Comparison of ENCODE assay signal across 32 cellular contexts in genomic region chr9:73719660-73720059, GRCh38.
"Had no signal": no experiment of that assay in that cellular context is flagged by ENCODE, and none has a peak within 500 bp of the region (broad histone marks: within the 10 kb centered on the region; RNA-seq: fewer than 3 reads in every experiment).

No MANE protein-coding gene starts in this region.

- H3K9me3 Mint-ChIP-seq: activated CD4-positive, alpha-beta memory T cell treated with anti-CD3 and anti-CD28 coated beads for 36 hours; activated CD4-positive, alpha-beta T cell treated with anti-CD3 and anti-CD28 coated beads, Interleukin-2, amount 10 ng/mL, durations not matched to agents 24 days and 14 days; activated naive CD4-positive, alpha-beta T cell treated with anti-CD3 and anti-CD28 coated beads, Interleukin-2, amount 10 ng/mL, durations not matched to agents 7 days and 5 days; activated naive CD8-positive, alpha-beta T cell treated with anti-CD3 and anti-CD28 coated beads, Interleukin-2, amount 10 ng/mL, durations not matched to agents 7 days and 5 days; activated T-helper 1 cell treated with anti-CD3 and anti-CD28 coated beads, Interleukin-12 subunit alpha, Interleukin-12 subunit beta, Interleukin-2, Interleukin-4 antibody, amounts not matched to agents 30 ng/mL and 10 ng/mL and 1 ng/mL, durations not matched to agents 14 hours and 24 hours and 36 hours; activated T-helper 2 cell treated with anti-CD3 and anti-CD28 coated beads, Interferon-gamma antibody, Interleukin-2, Interleukin-4, amounts not matched to agents 10 μg/mL and 5 μg/mL and 100 μg/mL, durations not matched to agents 14 hours and 24 hours and 36 hours had no signal

- DNase-seq: activated CD4-positive, alpha-beta memory T cell treated with anti-CD3 and anti-CD28 coated beads for 36 hours; activated CD4-positive, alpha-beta T cell treated with anti-CD3 and anti-CD28 coated beads for 36 hours; activated CD4-positive, alpha-beta T cell treated with anti-CD3 and anti-CD28 coated beads, Interleukin-2, amount 10 ng/mL, durations not matched to agents 24 days and 14 days; activated CD4-positive, CD25-positive, alpha-beta regulatory T cell; activated CD4-positive, CD25-positive, alpha-beta regulatory T cell treated with anti-CD3 and anti-CD28 coated beads, Interleukin-2, amount 50 U/mL, for 72 hours; activated CD8-positive, alpha-beta memory T cell treated with anti-CD3 and anti-CD28 coated beads, Interleukin-2, amount 10 ng/mL, durations not matched to agents 7 days and 5 days; activated CD8-positive, alpha-beta memory T cell treated with anti-CD3 and anti-CD28 coated beads, Interleukin-2, amount 50 U/mL, for 4 hours; activated CD8-positive, alpha-beta T cell treated with anti-CD3 and anti-CD28 coated beads, Interleukin-2, amount 10 ng/mL, durations not matched to agents 7 days and 5 days; activated effector memory CD4-positive, alpha-beta T cell treated with anti-CD3 and anti-CD28 coated beads, Interleukin-2, amount 50 U/mL, for 16 hours; activated naive CD4-positive, alpha-beta T cell treated with anti-CD3 and anti-CD28 coated beads, Interleukin-2, amount 10 ng/mL, durations not matched to agents 7 days and 5 days; activated naive CD8-positive, alpha-beta T cell treated with anti-CD3 and anti-CD28 coated beads, Interleukin-2, amount 10 ng/mL, durations not matched to agents 7 days and 5 days; activated T-cell treated with anti-CD3 and anti-CD28 coated beads, Interleukin-2, amount 50 U/mL, for 1 hour; activated T-cell treated with anti-CD3 and anti-CD28 coated beads, Interleukin-2, amount 50 U/mL, for 48 hours; amniotic stem cell; anterior cingulate cortex; brain microvascular endothelial cell; central memory CD4-positive, alpha-beta T cell; colonic mucosa; effector CD8-positive, alpha-beta T cell; erythroblast; foreskin melanocyte; heart right ventricle; T-helper 2 cell had no signal

- H3K27ac ChIP-seq: brain microvascular endothelial cell, cardiac muscle cell, colonic mucosa, esophagus muscularis mucosa, gastroesophageal sphincter, heart right ventricle had no signal

- H3K4me1 Mint-ChIP-seq: activated CD4-positive, alpha-beta T cell treated with anti-CD3 and anti-CD28 coated beads for 36 hours; activated CD4-positive, alpha-beta T cell treated with anti-CD3 and anti-CD28 coated beads, Interleukin-2, amount 10 ng/mL, durations not matched to agents 24 days and 14 days; activated CD8-positive, alpha-beta memory T cell treated with anti-CD3 and anti-CD28 coated beads, Interleukin-2, amount 10 ng/mL, durations not matched to agents 7 days and 5 days; activated naive CD4-positive, alpha-beta T cell treated with anti-CD3 and anti-CD28 coated beads, Interleukin-2, amount 10 ng/mL, durations not matched to agents 7 days and 5 days; activated naive CD8-positive, alpha-beta T cell treated with anti-CD3 and anti-CD28 coated beads, Interleukin-2, amount 10 ng/mL, durations not matched to agents 7 days and 5 days had no signal

- H3K27me3 ChIP-seq: brain microvascular endothelial cell, cardiac muscle cell, colonic mucosa, esophagus muscularis mucosa, gastroesophageal sphincter, heart right ventricle had no signal

- ATAC-seq: activated CD4-positive, alpha-beta T cell treated with anti-CD3 and anti-CD28 coated beads for 36 hours; activated CD8-positive, alpha-beta memory T cell treated with anti-CD3 and anti-CD28 coated beads, Interleukin-2, amount 10 ng/mL, durations not matched to agents 7 days and 5 days; activated CD8-positive, alpha-beta T cell treated with anti-CD3 and anti-CD28 coated beads, Interleukin-2, amount 10 ng/mL, durations not matched to agents 7 days and 5 days; activated naive CD4-positive, alpha-beta T cell treated with anti-CD3 and anti-CD28 coated beads, Interleukin-2, amount 50 U/mL, for 72 hours; gastroesophageal sphincter; heart right ventricle had no signal

- H3K27me3 Mint-ChIP-seq: activated CD4-positive, alpha-beta memory T cell treated with anti-CD3 and anti-CD28 coated beads for 36 hours; activated CD4-positive, alpha-beta T cell treated with anti-CD3 and anti-CD28 coated beads for 36 hours; activated CD4-positive, alpha-beta T cell treated with anti-CD3 and anti-CD28 coated beads, Interleukin-2, amount 10 ng/mL, durations not matched to agents 24 days and 14 days; activated CD8-positive, alpha-beta memory T cell treated with anti-CD3 and anti-CD28 coated beads, Interleukin-2, amount 10 ng/mL, durations not matched to agents 7 days and 5 days; activated naive CD4-positive, alpha-beta T cell treated with anti-CD3 and anti-CD28 coated beads, Interleukin-2, amount 10 ng/mL, durations not matched to agents 7 days and 5 days; activated naive CD8-positive, alpha-beta T cell treated with anti-CD3 and anti-CD28 coated beads, Interleukin-2, amount 10 ng/mL, durations not matched to agents 7 days and 5 days had no signal

- H3K36me3 Mint-ChIP-seq: activated CD4-positive, alpha-beta memory T cell treated with anti-CD3 and anti-CD28 coated beads for 36 hours; activated CD8-positive, alpha-beta memory T cell treated with anti-CD3 and anti-CD28 coated beads, Interleukin-2, amount 10 ng/mL, durations not matched to agents 7 days and 5 days; activated naive CD4-positive, alpha-beta T cell treated with anti-CD3 and anti-CD28 coated beads, Interleukin-2, amount 10 ng/mL, durations not matched to agents 7 days and 5 days; activated naive CD4-positive, alpha-beta T cell treated with anti-CD3 and anti-CD28 coated beads, Interleukin-2, amount 50 U/mL, for 72 hours; activated naive CD8-positive, alpha-beta T cell treated with anti-CD3 and anti-CD28 coated beads, Interleukin-2, amount 10 ng/mL, durations not matched to agents 7 days and 5 days had no signal

- H3K4me3 Mint-ChIP-seq: activated CD4-positive, alpha-beta memory T cell treated with anti-CD3 and anti-CD28 coated beads for 36 hours; activated CD4-positive, alpha-beta T cell treated with anti-CD3 and anti-CD28 coated beads for 36 hours; activated CD4-positive, alpha-beta T cell treated with anti-CD3 and anti-CD28 coated beads, Interleukin-2, amount 10 ng/mL, durations not matched to agents 24 days and 14 days; activated CD8-positive, alpha-beta memory T cell treated with anti-CD3 and anti-CD28 coated beads, Interleukin-2, amount 10 ng/mL, durations not matched to agents 7 days and 5 days; activated CD8-positive, alpha-beta T cell treated with anti-CD3 and anti-CD28 coated beads, Interleukin-2, amount 10 ng/mL, durations not matched to agents 7 days and 5 days; activated naive CD4-positive, alpha-beta T cell treated with anti-CD3 and anti-CD28 coated beads, Interleukin-2, amount 10 ng/mL, durations not matched to agents 7 days and 5 days; activated naive CD8-positive, alpha-beta T cell treated with anti-CD3 and anti-CD28 coated beads, Interleukin-2, amount 10 ng/mL, durations not matched to agents 7 days and 5 days; activated T-helper 1 cell treated with anti-CD3 and anti-CD28 coated beads, Interleukin-12 subunit alpha, Interleukin-12 subunit beta, Interleukin-2, Interleukin-4 antibody, amounts not matched to agents 30 ng/mL and 10 ng/mL and 1 ng/mL, durations not matched to agents 14 hours and 24 hours and 36 hours had no signal

- H3K27ac Mint-ChIP-seq: activated CD4-positive, alpha-beta memory T cell treated with anti-CD3 and anti-CD28 coated beads for 36 hours; activated CD4-positive, alpha-beta T cell treated with anti-CD3 and anti-CD28 coated beads for 36 hours; activated CD4-positive, alpha-beta T cell treated with anti-CD3 and anti-CD28 coated beads, Interleukin-2, amount 10 ng/mL, durations not matched to agents 24 days and 14 days; activated CD8-positive, alpha-beta memory T cell treated with anti-CD3 and anti-CD28 coated beads, Interleukin-2, amount 10 ng/mL, durations not matched to agents 7 days and 5 days; activated CD8-positive, alpha-beta T cell treated with anti-CD3 and anti-CD28 coated beads, Interleukin-2, amount 10 ng/mL, durations not matched to agents 7 days and 5 days; activated naive CD4-positive, alpha-beta T cell treated with anti-CD3 and anti-CD28 coated beads, Interleukin-2, amount 10 ng/mL, durations not matched to agents 7 days and 5 days; activated naive CD4-positive, alpha-beta T cell treated with anti-CD3 and anti-CD28 coated beads, Interleukin-2, amount 50 U/mL, for 72 hours; activated naive CD8-positive, alpha-beta T cell treated with anti-CD3 and anti-CD28 coated beads, Interleukin-2, amount 10 ng/mL, durations not matched to agents 7 days and 5 days; activated T-helper 1 cell treated with anti-CD3 and anti-CD28 coated beads, Interleukin-12 subunit alpha, Interleukin-12 subunit beta, Interleukin-2, Interleukin-4 antibody, amounts not matched to agents 30 ng/mL and 10 ng/mL and 1 ng/mL, durations not matched to agents 14 hours and 24 hours and 36 hours; activated T-helper 2 cell treated with anti-CD3 and anti-CD28 coated beads, Interferon-gamma antibody, Interleukin-2, Interleukin-4, amounts not matched to agents 10 μg/mL and 5 μg/mL and 100 μg/mL, durations not matched to agents 14 hours and 24 hours and 36 hours had no signal

- FAIRE-seq: astrocyte, endometrium, endothelial cell of umbilical vein had no signal

- H3K4me1 ChIP-seq: colonic mucosa, esophagus muscularis mucosa, gastroesophageal sphincter, heart right ventricle had no signal
